In genomic region chr1:109309347-109309746, GRCh38 we compare ENCODE assay signal across 23 cellular contexts. TPM values are rescaled to one million over a fixed set of nuclear protein-coding genes. Genes with fewer than 3 reads are reported as not detected.
"Had no signal": no experiment of that assay in that cellular context is flagged by ENCODE, and none has a peak within 500 bp of the region (broad histone marks: within the 10 kb centered on the region; RNA-seq: fewer than 3 reads in every experiment).

No MANE protein-coding gene starts in this region.

- H3K9me3 Mint-ChIP-seq: activated CD4-positive, alpha-beta T cell treated with anti-CD3 and anti-CD28 coated beads, Interleukin-2, amount 10 ng/mL, durations not matched to agents 7 days and 5 days; activated naive CD4-positive, alpha-beta T cell treated with anti-CD3 and anti-CD28 coated beads, Interleukin-2, amount 50 U/mL, for 24 hours; effector memory CD8-positive, alpha-beta T cell; nephron progenitor cell had no signal

- H3K4me3 ChIP-seq: tibial nerve, uterus had no signal

- DNase-seq: activated CD4-positive, alpha-beta T cell treated with anti-CD3 and anti-CD28 coated beads, Interleukin-2, amount 10 ng/mL, durations not matched to agents 7 days and 5 days; activated CD8-positive, alpha-beta memory T cell treated with anti-CD3 and anti-CD28 coated beads, Interleukin-2, amount 50 U/mL, for 4 hours; activated CD8-positive, alpha-beta T cell treated with anti-CD3 and anti-CD28 coated beads, Interleukin-2, amount 10 ng/mL, durations not matched to agents 7 days and 5 days; activated gamma-delta T cell; dermis blood vessel endothelial cell; effector memory CD8-positive, alpha-beta T cell; foreskin keratinocyte; midbrain; nephron progenitor cell; occipital lobe; retina; stimulated activated CD4-positive, alpha-beta T cell treated with anti-CD3 and anti-CD28 coated beads, Interleukin-12 subunit alpha, Interleukin-12 subunit beta, amount 100 ng/mL, for 4 hours; stimulated activated CD4-positive, alpha-beta T cell treated with anti-CD3 and anti-CD28 coated beads, Interleukin-1b, Interleukin-23, amount 100 ng/mL, for 48 hours; stimulated activated CD8-positive, alpha-beta memory T cell treated with anti-CD3 and anti-CD28 coated beads, Interleukin-4, amount 100 ng/mL, for 48 hours; stimulated activated naive CD4-positive, alpha-beta T cell treated with Interleukin-2 at 50 U/mL for 16 hours; uterus had no signal

- H3K36me3 ChIP-seq: uterus had no signal

- H3K27ac ChIP-seq: foreskin keratinocyte, tibial nerve, uterus had no signal

- H3K36me3 Mint-ChIP-seq: activated naive CD4-positive, alpha-beta T cell treated with anti-CD3 and anti-CD28 coated beads, Interleukin-2, amount 50 U/mL, for 24 hours had no signal

- H3K4me3 Mint-ChIP-seq: activated CD4-positive, alpha-beta T cell treated with anti-CD3 and anti-CD28 coated beads, Interleukin-2, amount 10 ng/mL, durations not matched to agents 7 days and 5 days; activated CD8-positive, alpha-beta T cell treated with anti-CD3 and anti-CD28 coated beads, Interleukin-2, amount 10 ng/mL, durations not matched to agents 7 days and 5 days; activated naive CD4-positive, alpha-beta T cell treated with anti-CD3 and anti-CD28 coated beads, Interleukin-2, amount 50 U/mL, for 24 hours; effector memory CD8-positive, alpha-beta T cell; nephron progenitor cell had no signal

- H3K27ac Mint-ChIP-seq: activated CD4-positive, alpha-beta T cell treated with anti-CD3 and anti-CD28 coated beads, Interleukin-2, amount 10 ng/mL, durations not matched to agents 7 days and 5 days; activated CD8-positive, alpha-beta T cell treated with anti-CD3 and anti-CD28 coated beads, Interleukin-2, amount 10 ng/mL, durations not matched to agents 7 days and 5 days; activated naive CD4-positive, alpha-beta T cell treated with anti-CD3 and anti-CD28 coated beads, Interleukin-2, amount 50 U/mL, for 24 hours; effector memory CD8-positive, alpha-beta T cell; nephron progenitor cell had no signal

- H3K4me1 ChIP-seq: foreskin keratinocyte, uterus had no signal

- ATAC-seq: activated CD4-positive, CD25-positive, alpha-beta regulatory T cell treated with anti-CD3 and anti-CD28 coated beads, Interleukin-2, amount 50 U/mL, for 24 hours; activated CD8-positive, alpha-beta T cell treated with anti-CD3 and anti-CD28 coated beads, Interleukin-2, amount 10 ng/mL, durations not matched to agents 7 days and 5 days; effector memory CD8-positive, alpha-beta T cell; foreskin keratinocyte had no signal

- H3K4me1 Mint-ChIP-seq: activated CD4-positive, alpha-beta T cell treated with anti-CD3 and anti-CD28 coated beads, Interleukin-2, amount 10 ng/mL, durations not matched to agents 7 days and 5 days; activated naive CD4-positive, alpha-beta T cell treated with anti-CD3 and anti-CD28 coated beads, Interleukin-2, amount 50 U/mL, for 24 hours had no signal

- H3K27me3 Mint-ChIP-seq: activated naive CD4-positive, alpha-beta T cell treated with anti-CD3 and anti-CD28 coated beads, Interleukin-2, amount 50 U/mL, for 24 hours had no signal

- H3K27me3 ChIP-seq: foreskin keratinocyte, tibial nerve, uterus had no signal

- H3K9me3 ChIP-seq: tibial nerve, uterus had no signal

RNA-seq across cellular contexts. Expression of gene MYBPHL, which starts 2.5 kb away (rescaled TPM):
- total RNA-seq: activated CD4-positive, alpha-beta T cell treated with anti-CD3 and anti-CD28 coated beads, Interleukin-2, amount 10 ng/mL, durations not matched to agents 7 days and 5 days; activated CD8-positive, alpha-beta T cell treated with anti-CD3 and anti-CD28 coated beads, Interleukin-2, amount 10 ng/mL, durations not matched to agents 7 days and 5 days; astrocyte; dermis blood vessel endothelial cell; lung microvascular endothelial cell; occipital lobe; subcutaneous adipose tissue; T-helper 1 cell treated with Interleukin-12 subunit alpha and Interleukin-12 subunit beta and Interleukin-4 antibody, amounts not matched to agents 30 ng/mL and 1 ng/mL, for 36 hours; tibial nerve had no signal
